2 cellular contexts compared by ENCODE assay signal in genomic region chr1:8014381-8014988, GRCh38.
TF ChIP-seq lines count a peak whose summit lies in the region.

No MANE protein-coding gene starts in this region.

TF ChIP-seq in WTC11, 78 proteins besides CTCF, POLR2A, EP300 and RAD21:
- TF ChIP-seq E2F1 (CRISPR knock-in tag; IDR thresholded peaks at IDR 0.05) (no peak), SP1 (CRISPR knock-in tag; conservative IDR thresholded peaks at IDR 0.05) (no peak), TP53 (CRISPR knock-in tag; IDR thresholded peaks at IDR 0.05) (no peak), NFATC4 (CRISPR knock-in tag; IDR thresholded peaks at IDR 0.05) (no peak), GTF2I (CRISPR knock-in tag; conservative IDR thresholded peaks at IDR 0.05) (no peak), ERG (CRISPR knock-in tag; IDR thresholded peaks at IDR 0.05) (no peak), NR2C2 (CRISPR knock-in tag; IDR thresholded peaks at IDR 0.05) (no peak), E2F5 (CRISPR knock-in tag; IDR thresholded peaks at IDR 0.05) (no peak), IRF2 (CRISPR knock-in tag; IDR thresholded peaks at IDR 0.05; ENCODE audit: borderline replicate concordance, low read depth) (no peak), RELA (CRISPR knock-in tag; IDR thresholded peaks at IDR 0.05; ENCODE audit: borderline replicate concordance) (no peak), MXD4 (CRISPR knock-in tag; IDR thresholded peaks at IDR 0.05; ENCODE audit: borderline replicate concordance) (no peak), TCF7 (CRISPR knock-in tag; IDR thresholded peaks at IDR 0.05; ENCODE audit: low read depth) (no peak), SOX15 (CRISPR knock-in tag; IDR thresholded peaks at IDR 0.05) (no peak), GRHL2 (CRISPR knock-in tag; IDR thresholded peaks at IDR 0.05; ENCODE audit: insufficient replicate concordance, severe bottlenecking) (no peak), HMGA2 (CRISPR knock-in tag; IDR thresholded peaks at IDR 0.05) (no peak)
- TF ChIP-seq, protein P1, sequence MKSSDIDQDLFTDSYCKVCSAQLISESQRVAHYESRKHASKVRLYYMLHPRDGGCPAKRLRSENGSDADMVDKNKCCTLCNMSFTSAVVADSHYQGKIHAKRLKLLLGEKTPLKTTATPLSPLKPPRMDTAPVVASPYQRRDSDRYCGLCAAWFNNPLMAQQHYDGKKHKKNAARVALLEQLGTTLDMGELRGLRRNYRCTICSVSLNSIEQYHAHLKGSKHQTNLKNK (CRISPR knock-in tag; IDR thresholded peaks at IDR 0.05): no peak
- TF ChIP-seq, protein P2, sequence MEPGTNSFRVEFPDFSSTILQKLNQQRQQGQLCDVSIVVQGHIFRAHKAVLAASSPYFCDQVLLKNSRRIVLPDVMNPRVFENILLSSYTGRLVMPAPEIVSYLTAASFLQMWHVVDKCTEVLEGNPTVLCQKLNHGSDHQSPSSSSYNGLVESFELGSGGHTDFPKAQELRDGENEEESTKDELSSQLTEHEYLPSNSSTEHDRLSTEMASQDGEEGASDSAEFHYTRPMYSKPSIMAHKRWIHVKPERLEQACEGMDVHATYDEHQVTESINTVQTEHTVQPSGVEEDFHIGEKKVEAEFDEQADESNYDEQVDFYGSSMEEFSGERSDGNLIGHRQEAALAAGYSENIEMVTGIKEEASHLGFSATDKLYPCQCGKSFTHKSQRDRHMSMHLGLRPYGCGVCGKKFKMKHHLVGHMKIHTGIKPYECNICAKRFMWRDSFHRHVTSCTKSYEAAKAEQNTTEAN (CRISPR knock-in tag; IDR thresholded peaks at IDR 0.05): no peak
- TF ChIP-seq, protein P3, sequence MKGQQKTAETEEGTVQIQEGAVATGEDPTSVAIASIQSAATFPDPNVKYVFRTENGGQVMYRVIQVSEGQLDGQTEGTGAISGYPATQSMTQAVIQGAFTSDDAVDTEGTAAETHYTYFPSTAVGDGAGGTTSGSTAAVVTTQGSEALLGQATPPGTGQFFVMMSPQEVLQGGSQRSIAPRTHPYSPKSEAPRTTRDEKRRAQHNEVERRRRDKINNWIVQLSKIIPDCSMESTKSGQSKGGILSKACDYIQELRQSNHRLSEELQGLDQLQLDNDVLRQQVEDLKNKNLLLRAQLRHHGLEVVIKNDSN (CRISPR knock-in tag; IDR thresholded peaks at IDR 0.05): no peak
TF ChIP-seq in WTC11: peak in this region for 0.

TF ChIP-seq in endothelial cell of umbilical vein, 7 proteins besides CTCF, POLR2A, EP300 and RAD21 (continued from another document):
- TF ChIP-seq MAX (IDR thresholded peaks at IDR 0.05; ENCODE audit: insufficient read depth, insufficient read length) (no peak), JUN (IDR thresholded peaks at IDR 0.05; ENCODE audit: borderline replicate concordance, insufficient read depth, insufficient read length, low read depth) (no peak)
